1 cellular context compared by ENCODE assay signal in the genomic region with DNA sequence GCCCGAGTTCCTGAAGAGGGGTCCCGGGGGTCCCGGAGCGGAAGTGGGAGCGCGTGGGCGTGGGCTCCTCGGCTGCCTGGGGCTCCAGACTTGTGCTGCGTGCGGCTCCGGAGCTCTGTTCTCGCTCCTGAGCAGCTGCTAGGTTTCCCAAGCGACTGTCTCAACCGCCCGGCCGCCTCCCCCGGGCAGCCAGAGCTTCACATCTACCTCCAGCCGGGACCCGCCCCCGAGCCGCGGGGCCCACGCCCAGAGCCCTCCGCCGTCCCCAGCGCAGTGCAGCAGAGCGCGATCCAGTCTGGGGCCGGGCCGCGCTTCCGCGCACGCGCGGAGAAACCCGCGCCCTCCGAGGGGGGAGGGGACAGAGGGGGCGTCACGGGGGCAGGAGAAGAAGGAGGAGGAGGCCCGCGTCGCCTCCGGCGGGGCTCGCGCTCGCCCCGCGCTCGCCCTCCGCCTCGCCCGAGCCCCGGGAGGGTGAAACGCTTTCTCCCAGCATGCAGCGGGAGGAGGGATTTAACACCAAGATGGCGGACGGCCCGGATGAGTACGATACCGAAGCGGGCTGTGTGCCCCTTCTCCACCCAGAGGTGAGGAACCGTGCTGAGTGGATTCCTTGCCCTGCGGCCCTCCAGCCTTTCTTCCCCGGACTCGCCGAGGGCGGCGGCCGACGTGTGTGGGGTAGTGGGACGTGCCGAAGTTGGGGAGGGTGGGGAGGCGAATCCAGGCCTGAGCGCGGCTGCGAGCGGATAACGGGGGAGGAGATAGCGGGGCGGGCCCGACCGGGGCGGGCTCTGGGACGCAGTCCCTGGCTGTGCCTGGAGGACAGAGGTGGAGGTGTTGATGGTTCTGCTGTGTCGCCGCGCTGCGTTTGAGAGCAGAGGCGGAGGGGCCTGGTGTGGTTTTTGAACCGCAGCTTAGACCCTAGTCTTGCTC.
A peak's percentile ranks its signal among the peaks of the same experiment; 100 is the strongest.
TF ChIP-seq lines count a peak whose summit lies in the region.

A gene with protein sequence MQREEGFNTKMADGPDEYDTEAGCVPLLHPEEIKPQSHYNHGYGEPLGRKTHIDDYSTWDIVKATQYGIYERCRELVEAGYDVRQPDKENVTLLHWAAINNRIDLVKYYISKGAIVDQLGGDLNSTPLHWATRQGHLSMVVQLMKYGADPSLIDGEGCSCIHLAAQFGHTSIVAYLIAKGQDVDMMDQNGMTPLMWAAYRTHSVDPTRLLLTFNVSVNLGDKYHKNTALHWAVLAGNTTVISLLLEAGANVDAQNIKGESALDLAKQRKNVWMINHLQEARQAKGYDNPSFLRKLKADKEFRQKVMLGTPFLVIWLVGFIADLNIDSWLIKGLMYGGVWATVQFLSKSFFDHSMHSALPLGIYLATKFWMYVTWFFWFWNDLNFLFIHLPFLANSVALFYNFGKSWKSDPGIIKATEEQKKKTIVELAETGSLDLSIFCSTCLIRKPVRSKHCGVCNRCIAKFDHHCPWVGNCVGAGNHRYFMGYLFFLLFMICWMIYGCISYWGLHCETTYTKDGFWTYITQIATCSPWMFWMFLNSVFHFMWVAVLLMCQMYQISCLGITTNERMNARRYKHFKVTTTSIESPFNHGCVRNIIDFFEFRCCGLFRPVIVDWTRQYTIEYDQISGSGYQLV (plus strand): TSS at position 370 of the 930 bp plus-strand sequence. CDS start 122 bp downstream, at position 492.

TF ChIP-seq in HepG2, 621 proteins besides CTCF, POLR2A, EP300 and RAD21 (continued from another document and continues in another):
- TF ChIP-seq HNRNPH1 (optimal IDR thresholded peaks at IDR 0.05; ENCODE audit: low read depth, low read length) (no peak), ZNF138 (CRISPR knock-in tag; IDR thresholded peaks at IDR 0.05; ENCODE audit: low read depth) (0 out of 2 replicates have a peak, but pooled peaks have one; percentile 7), ZNF703 (CRISPR knock-in tag; IDR thresholded peaks at IDR 0.05; ENCODE audit: borderline replicate concordance) (no peak), ZNF891 (CRISPR knock-in tag; IDR thresholded peaks at IDR 0.05) (no peak; the same call in none of the 2 replicates), ZNF484 (CRISPR knock-in tag; IDR thresholded peaks at IDR 0.05; ENCODE audit: borderline replicate concordance, low read depth) (no peak), KLF12 (CRISPR knock-in tag; IDR thresholded peaks at IDR 0.05; ENCODE audit: borderline replicate concordance) (0 out of 2 replicates have a peak, but pooled peaks have one; percentile 51), KDM4B (CRISPR knock-in tag; IDR thresholded peaks at IDR 0.05) (no peak), PRPF4 (IDR thresholded peaks at IDR 0.05; ENCODE audit: low read depth, low read length, poor library complexity, severe bottlenecking) (no peak), ZNF83 (CRISPR knock-in tag; IDR thresholded peaks at IDR 0.05; ENCODE audit: borderline replicate concordance) (0 out of 2 replicates have a peak, but pooled peaks have one; percentile 90), ZNF567 (CRISPR knock-in tag; IDR thresholded peaks at IDR 0.05; ENCODE audit: borderline replicate concordance) (peak; percentile 77; the same call in 1 of the 2 replicates), ZNF530 (CRISPR knock-in tag; IDR thresholded peaks at IDR 0.05; ENCODE audit: low read depth) (no peak), ZNF326 (CRISPR knock-in tag; IDR thresholded peaks at IDR 0.05; ENCODE audit: borderline replicate concordance) (no peak), RBM39 (IDR thresholded peaks at IDR 0.05; ENCODE audit: low read depth, low read length, poor library complexity, severe bottlenecking) (peak; percentile 73), POLR2AphosphoS5 (IDR thresholded peaks at IDR 0.05; ENCODE audit: low read depth, low read length) (peak; percentile 93), ETV6 (CRISPR knock-in tag; conservative IDR thresholded peaks at IDR 0.05) (peak; percentile 43), ATF1 (CRISPR knock-in tag; IDR thresholded peaks at IDR 0.05) (no peak), CBFB (CRISPR knock-in tag; IDR thresholded peaks at IDR 0.05) (peak; percentile 76; the same call in 1 of the 2 replicates), ZNF264 (CRISPR knock-in tag; IDR thresholded peaks at IDR 0.05) (0 out of 2 replicates have a peak, but pooled peaks have one; percentile 18), SIX4 (CRISPR knock-in tag; IDR thresholded peaks at IDR 0.05) (no peak), ZNF225 (CRISPR knock-in tag; IDR thresholded peaks at IDR 0.05) (no peak; the same call in 1 of the 2 replicates), HOXD1 (CRISPR knock-in tag; IDR thresholded peaks at IDR 0.05) (no peak; the same call in 1 of the 2 replicates), NFKBIZ (CRISPR knock-in tag; IDR thresholded peaks at IDR 0.05) (no peak), ZNF335 (CRISPR knock-in tag; IDR thresholded peaks at IDR 0.05) (peak; percentile 64; the same call in 1 of the 2 replicates), ZC3H13 (CRISPR knock-in tag; IDR thresholded peaks at IDR 0.05) (no peak)
- TF ChIP-seq, protein P1, sequence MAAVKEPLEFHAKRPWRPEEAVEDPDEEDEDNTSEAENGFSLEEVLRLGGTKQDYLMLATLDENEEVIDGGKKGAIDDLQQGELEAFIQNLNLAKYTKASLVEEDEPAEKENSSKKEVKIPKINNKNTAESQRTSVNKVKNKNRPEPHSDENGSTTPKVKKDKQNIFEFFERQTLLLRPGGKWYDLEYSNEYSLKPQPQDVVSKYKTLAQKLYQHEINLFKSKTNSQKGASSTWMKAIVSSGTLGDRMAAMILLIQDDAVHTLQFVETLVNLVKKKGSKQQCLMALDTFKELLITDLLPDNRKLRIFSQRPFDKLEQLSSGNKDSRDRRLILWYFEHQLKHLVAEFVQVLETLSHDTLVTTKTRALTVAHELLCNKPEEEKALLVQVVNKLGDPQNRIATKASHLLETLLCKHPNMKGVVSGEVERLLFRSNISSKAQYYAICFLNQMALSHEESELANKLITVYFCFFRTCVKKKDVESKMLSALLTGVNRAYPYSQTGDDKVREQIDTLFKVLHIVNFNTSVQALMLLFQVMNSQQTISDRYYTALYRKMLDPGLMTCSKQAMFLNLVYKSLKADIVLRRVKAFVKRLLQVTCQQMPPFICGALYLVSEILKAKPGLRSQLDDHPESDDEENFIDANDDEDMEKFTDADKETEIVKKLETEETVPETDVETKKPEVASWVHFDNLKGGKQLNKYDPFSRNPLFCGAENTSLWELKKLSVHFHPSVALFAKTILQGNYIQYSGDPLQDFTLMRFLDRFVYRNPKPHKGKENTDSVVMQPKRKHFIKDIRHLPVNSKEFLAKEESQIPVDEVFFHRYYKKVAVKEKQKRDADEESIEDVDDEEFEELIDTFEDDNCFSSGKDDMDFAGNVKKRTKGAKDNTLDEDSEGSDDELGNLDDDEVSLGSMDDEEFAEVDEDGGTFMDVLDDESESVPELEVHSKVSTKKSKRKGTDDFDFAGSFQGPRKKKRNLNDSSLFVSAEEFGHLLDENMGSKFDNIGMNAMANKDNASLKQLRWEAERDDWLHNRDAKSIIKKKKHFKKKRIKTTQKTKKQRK (IDR thresholded peaks at IDR 0.05; ENCODE audit: low read length), result no peak
- TF ChIP-seq, protein P2, sequence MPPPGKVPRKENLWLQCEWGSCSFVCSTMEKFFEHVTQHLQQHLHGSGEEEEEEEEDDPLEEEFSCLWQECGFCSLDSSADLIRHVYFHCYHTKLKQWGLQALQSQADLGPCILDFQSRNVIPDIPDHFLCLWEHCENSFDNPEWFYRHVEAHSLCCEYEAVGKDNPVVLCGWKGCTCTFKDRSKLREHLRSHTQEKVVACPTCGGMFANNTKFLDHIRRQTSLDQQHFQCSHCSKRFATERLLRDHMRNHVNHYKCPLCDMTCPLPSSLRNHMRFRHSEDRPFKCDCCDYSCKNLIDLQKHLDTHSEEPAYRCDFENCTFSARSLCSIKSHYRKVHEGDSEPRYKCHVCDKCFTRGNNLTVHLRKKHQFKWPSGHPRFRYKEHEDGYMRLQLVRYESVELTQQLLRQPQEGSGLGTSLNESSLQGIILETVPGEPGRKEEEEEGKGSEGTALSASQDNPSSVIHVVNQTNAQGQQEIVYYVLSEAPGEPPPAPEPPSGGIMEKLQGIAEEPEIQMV (CRISPR knock-in tag; IDR thresholded peaks at IDR 0.05; ENCODE audit: low read depth), result 0 out of 2 replicates have a peak, but pooled peaks have one; percentile 15
- TF ChIP-seq, protein P3, sequence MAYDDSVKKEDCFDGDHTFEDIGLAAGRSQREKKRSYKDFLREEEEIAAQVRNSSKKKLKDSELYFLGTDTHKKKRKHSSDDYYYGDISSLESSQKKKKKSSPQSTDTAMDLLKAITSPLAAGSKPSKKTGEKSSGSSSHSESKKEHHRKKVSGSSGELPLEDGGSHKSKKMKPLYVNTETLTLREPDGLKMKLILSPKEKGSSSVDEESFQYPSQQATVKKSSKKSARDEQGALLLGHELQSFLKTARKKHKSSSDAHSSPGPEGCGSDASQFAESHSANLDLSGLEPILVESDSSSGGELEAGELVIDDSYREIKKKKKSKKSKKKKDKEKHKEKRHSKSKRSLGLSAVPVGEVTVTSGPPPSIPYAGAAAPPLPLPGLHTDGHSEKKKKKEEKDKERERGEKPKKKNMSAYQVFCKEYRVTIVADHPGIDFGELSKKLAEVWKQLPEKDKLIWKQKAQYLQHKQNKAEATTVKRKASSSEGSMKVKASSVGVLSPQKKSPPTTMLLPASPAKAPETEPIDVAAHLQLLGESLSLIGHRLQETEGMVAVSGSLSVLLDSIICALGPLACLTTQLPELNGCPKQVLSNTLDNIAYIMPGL (CRISPR knock-in tag; IDR thresholded peaks at IDR 0.05; ENCODE audit: borderline replicate concordance in 1 of 2, low read depth in 1 of 2), result peak; percentile 80 to 92
- TF ChIP-seq, protein P4, sequence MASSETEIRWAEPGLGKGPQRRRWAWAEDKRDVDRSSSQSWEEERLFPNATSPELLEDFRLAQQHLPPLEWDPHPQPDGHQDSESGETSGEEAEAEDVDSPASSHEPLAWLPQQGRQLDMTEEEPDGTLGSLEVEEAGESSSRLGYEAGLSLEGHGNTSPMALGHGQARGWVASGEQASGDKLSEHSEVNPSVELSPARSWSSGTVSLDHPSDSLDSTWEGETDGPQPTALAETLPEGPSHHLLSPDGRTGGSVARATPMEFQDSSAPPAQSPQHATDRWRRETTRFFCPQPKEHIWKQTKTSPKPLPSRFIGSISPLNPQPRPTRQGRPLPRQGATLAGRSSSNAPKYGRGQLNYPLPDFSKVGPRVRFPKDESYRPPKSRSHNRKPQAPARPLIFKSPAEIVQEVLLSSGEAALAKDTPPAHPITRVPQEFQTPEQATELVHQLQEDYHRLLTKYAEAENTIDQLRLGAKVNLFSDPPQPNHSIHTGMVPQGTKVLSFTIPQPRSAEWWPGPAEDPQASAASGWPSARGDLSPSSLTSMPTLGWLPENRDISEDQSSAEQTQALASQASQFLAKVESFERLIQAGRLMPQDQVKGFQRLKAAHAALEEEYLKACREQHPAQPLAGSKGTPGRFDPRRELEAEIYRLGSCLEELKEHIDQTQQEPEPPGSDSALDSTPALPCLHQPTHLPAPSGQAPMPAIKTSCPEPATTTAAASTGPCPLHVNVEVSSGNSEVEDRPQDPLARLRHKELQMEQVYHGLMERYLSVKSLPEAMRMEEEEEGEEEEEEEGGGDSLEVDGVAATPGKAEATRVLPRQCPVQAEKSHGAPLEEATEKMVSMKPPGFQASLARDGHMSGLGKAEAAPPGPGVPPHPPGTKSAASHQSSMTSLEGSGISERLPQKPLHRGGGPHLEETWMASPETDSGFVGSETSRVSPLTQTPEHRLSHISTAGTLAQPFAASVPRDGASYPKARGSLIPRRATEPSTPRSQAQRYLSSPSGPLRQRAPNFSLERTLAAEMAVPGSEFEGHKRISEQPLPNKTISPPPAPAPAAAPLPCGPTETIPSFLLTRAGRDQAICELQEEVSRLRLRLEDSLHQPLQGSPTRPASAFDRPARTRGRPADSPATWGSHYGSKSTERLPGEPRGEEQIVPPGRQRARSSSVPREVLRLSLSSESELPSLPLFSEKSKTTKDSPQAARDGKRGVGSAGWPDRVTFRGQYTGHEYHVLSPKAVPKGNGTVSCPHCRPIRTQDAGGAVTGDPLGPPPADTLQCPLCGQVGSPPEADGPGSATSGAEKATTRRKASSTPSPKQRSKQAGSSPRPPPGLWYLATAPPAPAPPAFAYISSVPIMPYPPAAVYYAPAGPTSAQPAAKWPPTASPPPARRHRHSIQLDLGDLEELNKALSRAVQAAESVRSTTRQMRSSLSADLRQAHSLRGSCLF (CRISPR knock-in tag; IDR thresholded peaks at IDR 0.05; ENCODE audit: borderline replicate concordance), result no peak
- TF ChIP-seq, protein P5, sequence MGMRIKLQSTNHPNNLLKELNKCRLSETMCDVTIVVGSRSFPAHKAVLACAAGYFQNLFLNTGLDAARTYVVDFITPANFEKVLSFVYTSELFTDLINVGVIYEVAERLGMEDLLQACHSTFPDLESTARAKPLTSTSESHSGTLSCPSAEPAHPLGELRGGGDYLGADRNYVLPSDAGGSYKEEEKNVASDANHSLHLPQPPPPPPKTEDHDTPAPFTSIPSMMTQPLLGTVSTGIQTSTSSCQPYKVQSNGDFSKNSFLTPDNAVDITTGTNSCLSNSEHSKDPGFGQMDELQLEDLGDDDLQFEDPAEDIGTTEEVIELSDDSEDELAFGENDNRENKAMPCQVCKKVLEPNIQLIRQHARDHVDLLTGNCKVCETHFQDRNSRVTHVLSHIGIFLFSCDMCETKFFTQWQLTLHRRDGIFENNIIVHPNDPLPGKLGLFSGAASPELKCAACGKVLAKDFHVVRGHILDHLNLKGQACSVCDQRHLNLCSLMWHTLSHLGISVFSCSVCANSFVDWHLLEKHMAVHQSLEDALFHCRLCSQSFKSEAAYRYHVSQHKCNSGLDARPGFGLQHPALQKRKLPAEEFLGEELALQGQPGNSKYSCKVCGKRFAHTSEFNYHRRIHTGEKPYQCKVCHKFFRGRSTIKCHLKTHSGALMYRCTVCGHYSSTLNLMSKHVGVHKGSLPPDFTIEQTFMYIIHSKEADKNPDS (CRISPR knock-in tag; IDR thresholded peaks at IDR 0.05), result 0 out of 2 replicates have a peak, but pooled peaks have one; percentile 87
- TF ChIP-seq, protein P6, sequence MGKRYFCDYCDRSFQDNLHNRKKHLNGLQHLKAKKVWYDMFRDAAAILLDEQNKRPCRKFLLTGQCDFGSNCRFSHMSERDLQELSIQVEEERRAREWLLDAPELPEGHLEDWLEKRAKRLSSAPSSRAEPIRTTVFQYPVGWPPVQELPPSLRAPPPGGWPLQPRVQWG (CRISPR knock-in tag; IDR thresholded peaks at IDR 0.05; ENCODE audit: borderline replicate concordance, low read depth), result no peak
- TF ChIP-seq, protein P7, sequence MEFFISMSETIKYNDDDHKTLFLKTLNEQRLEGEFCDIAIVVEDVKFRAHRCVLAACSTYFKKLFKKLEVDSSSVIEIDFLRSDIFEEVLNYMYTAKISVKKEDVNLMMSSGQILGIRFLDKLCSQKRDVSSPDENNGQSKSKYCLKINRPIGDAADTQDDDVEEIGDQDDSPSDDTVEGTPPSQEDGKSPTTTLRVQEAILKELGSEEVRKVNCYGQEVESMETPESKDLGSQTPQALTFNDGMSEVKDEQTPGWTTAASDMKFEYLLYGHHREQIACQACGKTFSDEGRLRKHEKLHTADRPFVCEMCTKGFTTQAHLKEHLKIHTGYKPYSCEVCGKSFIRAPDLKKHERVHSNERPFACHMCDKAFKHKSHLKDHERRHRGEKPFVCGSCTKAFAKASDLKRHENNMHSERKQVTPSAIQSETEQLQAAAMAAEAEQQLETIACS (CRISPR knock-in tag; IDR thresholded peaks at IDR 0.05), result no peak
- TF ChIP-seq, protein P8, sequence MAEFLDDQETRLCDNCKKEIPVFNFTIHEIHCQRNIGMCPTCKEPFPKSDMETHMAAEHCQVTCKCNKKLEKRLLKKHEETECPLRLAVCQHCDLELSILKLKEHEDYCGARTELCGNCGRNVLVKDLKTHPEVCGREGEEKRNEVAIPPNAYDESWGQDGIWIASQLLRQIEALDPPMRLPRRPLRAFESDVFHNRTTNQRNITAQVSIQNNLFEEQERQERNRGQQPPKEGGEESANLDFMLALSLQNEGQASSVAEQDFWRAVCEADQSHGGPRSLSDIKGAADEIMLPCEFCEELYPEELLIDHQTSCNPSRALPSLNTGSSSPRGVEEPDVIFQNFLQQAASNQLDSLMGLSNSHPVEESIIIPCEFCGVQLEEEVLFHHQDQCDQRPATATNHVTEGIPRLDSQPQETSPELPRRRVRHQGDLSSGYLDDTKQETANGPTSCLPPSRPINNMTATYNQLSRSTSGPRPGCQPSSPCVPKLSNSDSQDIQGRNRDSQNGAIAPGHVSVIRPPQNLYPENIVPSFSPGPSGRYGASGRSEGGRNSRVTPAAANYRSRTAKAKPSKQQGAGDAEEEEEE (CRISPR knock-in tag; IDR thresholded peaks at IDR 0.05; ENCODE audit: borderline replicate concordance), result no peak
